In genomic region chr10:22415072-22415471, GRCh38 we compare ENCODE assay signal across 24 cellular contexts.
"Had no signal": no experiment of that assay in that cellular context is flagged by ENCODE, and none has a peak within 500 bp of the region (broad histone marks: within the 10 kb centered on the region; RNA-seq: fewer than 3 reads in every experiment).

No MANE protein-coding gene starts in this region.

- H3K27ac ChIP-seq: left lung, ovary, prostate gland, skin epidermis, suprapubic skin, tibial nerve, vagina had no signal

- DNase-seq: hippocampal formation; left colon; left lung; midbrain; mucosa of descending colon; naive thymus-derived CD4-positive, alpha-beta T cell; ovary; retina; right cardiac atrium; stimulated activated CD4-positive, alpha-beta T cell treated with anti-CD3 and anti-CD28 coated beads, Interleukin-12 subunit alpha, Interleukin-12 subunit beta, amount 100 ng/mL, for 4 hours; stimulated activated CD4-positive, alpha-beta T cell treated with anti-CD3 and anti-CD28 coated beads, Interleukin-15, amount 100 ng/mL, for 24 hours; stimulated activated CD4-positive, alpha-beta T cell treated with anti-CD3 and anti-CD28 coated beads, Interleukin-2, amount 100 ng/mL, for 24 hours; stimulated activated CD4-positive, alpha-beta T cell treated with anti-CD3 and anti-CD28 coated beads, Interleukin-4, amount 100 ng/mL, for 1 hour; stimulated activated naive B cell treated with anti-CD40 and anti-IgM and Interleukin-4, amounts not matched to agents 10 μg/mL and 1 μg/mL and 100 μg/mL, for 72 hours; stimulated activated naive CD8-positive, alpha-beta T cell treated with anti-CD3 and anti-CD28 coated beads, Interleukin-15, Interleukin-2, amounts not matched to agents 100 U/mL and 50 U/mL, for 24 hours had no signal

- H3K9me3 ChIP-seq: left lung, mucosa of descending colon, ovary, prostate gland, suprapubic skin, tibial nerve, vagina had no signal

- H3K4me1 ChIP-seq: left lung, prostate gland, suprapubic skin, tibial nerve, vagina had no signal

- H3K36me3 ChIP-seq: left lung, ovary, prostate gland, suprapubic skin, tibial nerve, vagina had no signal

- H3K4me3 ChIP-seq: left lung, lung, mucosa of descending colon, ovary, prostate gland, skin epidermis, suprapubic skin, tibial nerve, vagina had no signal

- ATAC-seq: left colon; left lung; mucosa of descending colon; naive thymus-derived CD4-positive, alpha-beta T cell; natural killer cell treated with Interleukin-12 subunit alpha and Interleukin-12 subunit beta and Interleukin-15 and Interleukin-18, amount 100 ng/mL, for 72 hours; right cardiac atrium; sciatic nerve; stimulated activated naive B cell treated with anti-CD40 and anti-IgM and Interleukin-4, amounts not matched to agents 10 μg/mL and 1 μg/mL and 100 μg/mL, for 72 hours; stimulated activated naive CD8-positive, alpha-beta T cell treated with anti-CD3 and anti-CD28 coated beads, Interleukin-15, Interleukin-2, amounts not matched to agents 100 U/mL and 50 U/mL, for 24 hours had no signal

- H3K27me3 ChIP-seq: suprapubic skin, tibial nerve, vagina had no signal

- FAIRE-seq: keratinocyte had no signal
